ENCODE assay signal across 23 cellular contexts in the genomic region with DNA sequence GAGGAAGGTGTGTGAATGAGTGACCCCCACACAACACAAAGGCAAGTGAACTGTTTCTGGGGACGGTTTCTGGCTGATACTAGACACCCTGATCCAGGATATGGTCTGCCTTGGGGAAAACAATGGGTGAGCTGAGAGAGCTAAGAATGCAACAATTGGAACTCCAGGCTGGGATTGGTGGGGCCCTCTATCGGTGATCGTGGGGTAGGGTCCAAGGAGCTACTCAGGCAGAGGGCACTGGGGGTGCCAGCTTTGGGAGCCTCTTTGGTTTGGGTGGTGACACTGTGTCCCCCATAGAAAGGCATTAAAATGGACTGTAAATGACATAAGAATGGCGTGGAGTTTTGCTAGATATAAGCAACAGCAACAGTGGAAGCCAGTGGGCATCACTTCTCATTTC.
DNase-seq lines count a peak whose midpoint lies in the region; ATAC-seq and TF ChIP-seq lines count a peak whose summit lies in the region.
"Had no signal": no experiment of that assay in that cellular context is flagged by ENCODE, and none has a peak within 500 bp of the region (broad histone marks: within the 10 kb centered on the region; RNA-seq: fewer than 3 reads in every experiment).

No MANE protein-coding gene starts in this region.

- no peak overlapping the region for H3K23ac ChIP-seq in IMR-90 (ENCODE audit: low read depth, low read length)

- H3K4me2 ChIP-seq in IMR-90 (ENCODE audit: low read depth, low read length): no peak overlapping the region

- intact Hi-C loops in IMR-90 (cut with micrococcal nuclease): no loop called here

- H3K9me3 Mint-ChIP-seq in endodermal cell: no peaks in the 10 kb centered on the region
- H3K9me3 Mint-ChIP-seq in stimulated activated memory B cell treated with anti-CD40 and anti-IgM and Interleukin-4, amounts not matched to agents 10 μg/mL and 1 μg/mL and 100 μg/mL, for 72 hours: no peaks in the 10 kb centered on the region
- H3K9me3 Mint-ChIP-seq: activated naive CD8-positive, alpha-beta T cell treated with anti-CD3 and anti-CD28 coated beads for 36 hours; brain; naive thymus-derived CD8-positive, alpha-beta T cell; stimulated activated naive CD8-positive, alpha-beta T cell treated with anti-CD3 and anti-CD28 coated beads, Interleukin-15, Interleukin-2, amounts not matched to agents 100 ng/mL and 50 ng/mL, for 24 hours had no signal

- BruUV-seq in IMR-90 (replicated peaks; lab: Mats Ljungman, UMichigan): no TSS peak

- no peak for TF ChIP-seq RAD21 in IMR-90 (IDR thresholded peaks at IDR 0.05; ENCODE audit: low read length)

- no peak overlapping the region; a peak in 1 of 4 replicates for H4K8ac ChIP-seq in IMR-90 (ENCODE audit: low read depth in 2 of 2, low read length in 2 of 2)

- no peak overlapping the region for H3K4me3 ChIP-seq in GM12875 (ENCODE audit: low read depth, low read length)
- no peak overlapping the region for H3K4me3 ChIP-seq in IMR-90 (ENCODE audit: insufficient read depth, low read depth, low read length)
- no peak overlapping the region for H3K4me3 ChIP-seq in endodermal cell (ENCODE audit: low read length)
- H3K4me3 ChIP-seq: tibial nerve had no signal

- H3K27ac Mint-ChIP-seq in endodermal cell: no peak overlapping the region
- H3K27ac Mint-ChIP-seq in stimulated activated memory B cell treated with anti-CD40 and anti-IgM and Interleukin-4, amounts not matched to agents 10 μg/mL and 1 μg/mL and 100 μg/mL, for 72 hours: no peak overlapping the region
- H3K27ac Mint-ChIP-seq: activated naive CD8-positive, alpha-beta T cell treated with anti-CD3 and anti-CD28 coated beads for 36 hours; brain; stimulated activated naive CD8-positive, alpha-beta T cell treated with anti-CD3 and anti-CD28 coated beads, Interleukin-15, Interleukin-2, amounts not matched to agents 100 ng/mL and 50 ng/mL, for 24 hours had no signal

- H3K79me1 ChIP-seq in IMR-90 (ENCODE audit: low read depth in 1 of 2, low read length in 2 of 2): no peaks in the 10 kb centered on the region

- POLR2A ChIA-PET in IMR-90 (lab: Charles Lee; ENCODE audit: unreplicated experiment): no interaction called here

- H3K56ac ChIP-seq in IMR-90 (ENCODE audit: extremely low read depth, insufficient read depth, low read length): no peak overlapping the region

- peak overlapping the region; percentile 70; the same call in 2 of the 3 replicates for H2BK15ac ChIP-seq in IMR-90 (ENCODE audit: low read depth, low read length)

- no peak for DNase-seq in IMR-90
- peak; percentile 84 for DNase-seq in endodermal cell
- no peak for DNase-seq in middle frontal gyrus (ENCODE audit: extremely low spot score, low spot score)
- DNase-seq in Kasumi-1 (lab: John Stamatoyannopoulos, UW): no peak
- DNase-seq: activated CD4-positive, alpha-beta T cell treated with anti-CD3 and anti-CD28 coated beads for 1 hour; activated naive CD8-positive, alpha-beta T cell treated with anti-CD3 and anti-CD28 coated beads for 36 hours; Caco-2; foreskin keratinocyte; hippocampal formation; kidney glomerular epithelial cell; naive thymus-derived CD8-positive, alpha-beta T cell; NCI-H187; NCI-H446 treated with DMSO at 0.1 percent for 48 hours; stimulated activated CD4-positive, alpha-beta T cell treated with anti-CD3 and anti-CD28 coated beads, Interleukin-2, amount 100 ng/mL, for 24 hours; SW 1271 had no signal

- peak overlapping the region; percentile 44; the same call in 1 of the 2 replicates for H2AK5ac ChIP-seq in IMR-90 (ENCODE audit: low read depth, low read length)

- no peak overlapping the region for H2BK5ac ChIP-seq in IMR-90 (ENCODE audit: low read depth, low read length, poor library complexity, severe bottlenecking)

- in situ Hi-C loops in IMR-90 (cut with MboI; ENCODE audit: low sequenced_read_pairs): no loop called here

- H3K18ac ChIP-seq in IMR-90 (ENCODE audit: low read depth, low read length): no peak overlapping the region

- 33% methylated on average over 1 of the region's 4 CpGs; no CpG with 5 or more reads in 1 of the 2 experiments for WGBS in IMR-90 (ENCODE audit: extremely low coverage in 2 of 2, insufficient read length in 1 of 2), 2 experiments
- 47 to 68% methylated on average over 3 to 4 of the region's 4 CpGs for WGBS in endodermal cell (ENCODE audit: insufficient coverage in 1 of 2, insufficient read length in 1 of 2), 2 experiments

- H3K14ac ChIP-seq in IMR-90 (replicated peaks; ENCODE audit: low read depth, low read length): no peak overlapping the region

- no peak overlapping the region for H3K4ac ChIP-seq in IMR-90 (ENCODE audit: low read depth, low read length)

- no peak overlapping the region for H2AFZ ChIP-seq in IMR-90 (replicated peaks; ENCODE audit: low read length, poor library complexity)
- H2AFZ ChIP-seq: parathyroid adenoma had no signal

- no peak overlapping the region; the same call in 1 of the 2 replicates for H4K91ac ChIP-seq in IMR-90 (ENCODE audit: insufficient read depth, low read depth, low read length)

- H3K36me3 Mint-ChIP-seq in endodermal cell (ENCODE audit: low read depth): no peaks in the 10 kb centered on the region
- no peaks in the 10 kb centered on the region for H3K36me3 Mint-ChIP-seq in stimulated activated memory B cell treated with anti-CD40 and anti-IgM and Interleukin-4, amounts not matched to agents 10 μg/mL and 1 μg/mL and 100 μg/mL, for 72 hours
- H3K36me3 Mint-ChIP-seq: activated naive CD8-positive, alpha-beta T cell treated with anti-CD3 and anti-CD28 coated beads for 36 hours; brain; naive thymus-derived CD8-positive, alpha-beta T cell had no signal

- H3K27me3 ChIP-seq in IMR-90 (ENCODE audit: control insufficient read depth, insufficient read depth, low read length) (no peaks in the 10 kb centered on the region), endodermal cell (ENCODE audit: control insufficient read depth, insufficient read depth, low read length, poor library complexity, severe bottlenecking) (no peaks in the 10 kb centered on the region)
- H3K27me3 ChIP-seq: foreskin keratinocyte, tibial nerve had no signal

- H3K27me3 Mint-ChIP-seq in endodermal cell (ENCODE audit: insufficient read depth): no peaks in the 10 kb centered on the region
- peaks cover 10% of the 10 kb centered on the region for H3K27me3 Mint-ChIP-seq in stimulated activated memory B cell treated with anti-CD40 and anti-IgM and Interleukin-4, amounts not matched to agents 10 μg/mL and 1 μg/mL and 100 μg/mL, for 72 hours
- H3K27me3 Mint-ChIP-seq: brain had no signal

- no peak for TF ChIP-seq POLR2A in IMR-90 (IDR thresholded peaks at IDR 0.05; ENCODE audit: low read depth, low read length)

- peaks cover 27% of the 10 kb centered on the region for H3K4me1 Mint-ChIP-seq in endodermal cell
- H3K4me1 Mint-ChIP-seq in stimulated activated memory B cell treated with anti-CD40 and anti-IgM and Interleukin-4, amounts not matched to agents 10 μg/mL and 1 μg/mL and 100 μg/mL, for 72 hours: no peaks in the 10 kb centered on the region
- H3K4me1 Mint-ChIP-seq: activated naive CD8-positive, alpha-beta T cell treated with anti-CD3 and anti-CD28 coated beads for 36 hours; naive thymus-derived CD8-positive, alpha-beta T cell had no signal

- H4K20me1 ChIP-seq in IMR-90 (ENCODE audit: insufficient read depth, low read length): no peaks in the 10 kb centered on the region

- CTCF ChIA-PET in IMR-90 (lab: Yijun Ruan, JAX): interaction anchor here (0.7 kb wide), 1 partner anchor 452 kb away, joined by 3 read pairs; no protein-coding TSS in a partner anchor

- H3K9me3 ChIP-seq in IMR-90 (ENCODE audit: control insufficient read depth, insufficient read depth, low read length): no peaks in the 10 kb centered on the region
- H3K9me3 ChIP-seq in endodermal cell (ENCODE audit: control insufficient read depth, low read length): no peaks in the 10 kb centered on the region
- H3K9me3 ChIP-seq: Caco-2, tibial nerve had no signal

- dilution Hi-C loops in IMR-90 (cut with HindIII; ENCODE audit: low sequenced_read_pairs, unreplicated experiment): no loop called here

- TF ChIP-seq CTCF in GM12875 (IDR thresholded peaks at IDR 0.05; ENCODE audit: borderline replicate concordance, insufficient read depth, low read depth, low read length) (peak; percentile 43; the same call in 1 of the 2 replicates), IMR-90 (conservative IDR thresholded peaks at IDR 0.05; ENCODE audit: low read depth, low read length) (no peak), endodermal cell (conservative IDR thresholded peaks at IDR 0.05) (peak; percentile 78)

- ATAC-seq in IMR-90 (ENCODE audit: low read depth): no peak
- peak; percentile 40 for ATAC-seq in stimulated activated memory B cell treated with anti-CD40 and anti-IgM and Interleukin-4, amounts not matched to agents 10 μg/mL and 1 μg/mL and 100 μg/mL, for 72 hours
- no peak for ATAC-seq in HG03460 (IDR thresholded peaks at IDR 0.05; ENCODE audit: unreplicated experiment)
- ATAC-seq: foreskin keratinocyte; naive thymus-derived CD8-positive, alpha-beta T cell; Right ventricle myocardium inferior had no signal

- no peak overlapping the region for H2BK120ac ChIP-seq in IMR-90 (ENCODE audit: low read depth, low read length)

- no peak overlapping the region for H3K4me3 Mint-ChIP-seq in endodermal cell
- no peak overlapping the region for H3K4me3 Mint-ChIP-seq in stimulated activated memory B cell treated with anti-CD40 and anti-IgM and Interleukin-4, amounts not matched to agents 10 μg/mL and 1 μg/mL and 100 μg/mL, for 72 hours
- H3K4me3 Mint-ChIP-seq: activated naive CD8-positive, alpha-beta T cell treated with anti-CD3 and anti-CD28 coated beads for 36 hours; brain; naive thymus-derived CD8-positive, alpha-beta T cell; stimulated activated naive CD8-positive, alpha-beta T cell treated with anti-CD3 and anti-CD28 coated beads, Interleukin-15, Interleukin-2, amounts not matched to agents 100 ng/mL and 50 ng/mL, for 24 hours had no signal

- H4K5ac ChIP-seq in IMR-90 (ENCODE audit: low read depth, low read length): no peak overlapping the region; the same call in 1 of the 2 replicates

- H2BK20ac ChIP-seq in IMR-90 (ENCODE audit: low read depth, low read length): no peak overlapping the region

- no peak overlapping the region for H3K27ac ChIP-seq in IMR-90 (ENCODE audit: insufficient read depth, low read length)
- no peak overlapping the region for H3K27ac ChIP-seq in endodermal cell (ENCODE audit: low read depth, low read length)
- H3K27ac ChIP-seq: foreskin keratinocyte, parathyroid adenoma, tibial nerve had no signal

- H3K4me1 ChIP-seq in IMR-90 (ENCODE audit: control insufficient read depth, insufficient read depth, low read length) (peaks cover 6% of the 10 kb centered on the region; the same call in 1 of the 2 replicates), endodermal cell (ENCODE audit: control insufficient read depth, insufficient read depth, low read length) (peaks cover 9% of the 10 kb centered on the region)
- H3K4me1 ChIP-seq: Caco-2, foreskin keratinocyte, parathyroid adenoma, tibial nerve had no signal

- peaks cover 3% of the 10 kb centered on the region; the same call in 1 of the 2 replicates for H3K9me1 ChIP-seq in IMR-90 (ENCODE audit: insufficient read depth, low read length)

- H2AK9ac ChIP-seq in IMR-90 (replicated peaks; ENCODE audit: low read depth, low read length, poor library complexity): no peak overlapping the region

- H3K36me3 ChIP-seq in IMR-90 (ENCODE audit: control insufficient read depth, insufficient read depth, low read length) (no peaks in the 10 kb centered on the region), endodermal cell (ENCODE audit: control insufficient read depth, insufficient read depth, low read length) (no peaks in the 10 kb centered on the region)
- H3K36me3 ChIP-seq: tibial nerve had no signal

- H3K9ac ChIP-seq in IMR-90 (ENCODE audit: low read depth, low read length) (no peak overlapping the region), endodermal cell (ENCODE audit: extremely low read depth, low read length, poor library complexity, severe bottlenecking) (no peak overlapping the region)
- H3K9ac ChIP-seq: parathyroid adenoma had no signal
